1 cellular context compared by ENCODE assay signal in the genomic region with DNA sequence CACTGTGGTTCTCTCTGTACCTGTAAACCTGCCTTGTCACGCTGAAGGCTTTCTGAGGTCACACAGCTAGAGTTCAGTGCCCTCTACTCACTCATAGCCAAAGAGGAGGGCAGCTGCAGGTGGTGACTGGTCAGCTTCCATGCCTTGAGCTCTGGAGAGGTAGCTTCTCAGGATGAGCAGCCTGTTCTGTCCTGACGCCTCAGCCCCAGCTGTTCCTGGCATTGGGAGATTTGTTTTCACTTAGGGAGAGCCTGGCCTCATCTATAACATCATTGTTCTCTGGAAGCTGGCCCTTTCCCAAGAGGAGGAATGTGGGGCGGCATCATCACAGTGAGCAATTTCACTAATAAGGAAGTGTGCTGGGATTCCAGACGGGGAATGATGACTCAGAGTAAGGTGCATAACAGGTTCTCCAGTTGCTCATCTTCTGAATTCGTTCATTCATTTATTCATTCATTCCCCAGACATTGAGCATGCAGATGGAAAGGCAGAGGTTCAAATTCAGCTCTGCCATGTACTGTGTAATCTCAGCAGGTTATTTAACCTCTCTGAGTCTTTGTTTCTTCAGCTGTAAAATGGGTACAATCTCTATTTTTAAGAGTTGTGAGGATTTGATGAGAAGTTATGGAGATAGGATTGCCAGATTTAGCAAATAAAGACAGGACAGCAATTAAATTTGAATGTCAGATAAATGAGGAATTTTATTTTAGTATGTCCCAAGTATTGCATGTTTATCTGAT.
A peak's percentile ranks its signal among the peaks of the same experiment; 100 is the strongest.
TF ChIP-seq lines count a peak whose summit lies in the region.

No MANE protein-coding gene starts in this region.

TF ChIP-seq in HEK293, 187 proteins besides CTCF, POLR2A, EP300 and RAD21 (continued from another document):
- no peak for TF ChIP-seq ZNF292 (tag by site-specific recombination; IDR thresholded peaks at IDR 0.05; ENCODE audit: borderline replicate concordance, low read depth)
- TF ChIP-seq YY2 (tag by site-specific recombination; IDR thresholded peaks at IDR 0.05), result no peak
- TF ChIP-seq HOXC10 (CRISPR knock-in tag; IDR thresholded peaks at IDR 0.05), result no peak
- TF ChIP-seq ZNF776 (tag by site-specific recombination; IDR thresholded peaks at IDR 0.05; ENCODE audit: borderline replicate concordance), result no peak
- no peak for TF ChIP-seq BCL11B (tag by site-specific recombination; IDR thresholded peaks at IDR 0.05; ENCODE audit: low read depth)
- no peak for TF ChIP-seq ZNF701 (tag by site-specific recombination; IDR thresholded peaks at IDR 0.05)
- TF ChIP-seq ZNF248 (tag by site-specific recombination; IDR thresholded peaks at IDR 0.05), result no peak
- TF ChIP-seq, protein P1, sequence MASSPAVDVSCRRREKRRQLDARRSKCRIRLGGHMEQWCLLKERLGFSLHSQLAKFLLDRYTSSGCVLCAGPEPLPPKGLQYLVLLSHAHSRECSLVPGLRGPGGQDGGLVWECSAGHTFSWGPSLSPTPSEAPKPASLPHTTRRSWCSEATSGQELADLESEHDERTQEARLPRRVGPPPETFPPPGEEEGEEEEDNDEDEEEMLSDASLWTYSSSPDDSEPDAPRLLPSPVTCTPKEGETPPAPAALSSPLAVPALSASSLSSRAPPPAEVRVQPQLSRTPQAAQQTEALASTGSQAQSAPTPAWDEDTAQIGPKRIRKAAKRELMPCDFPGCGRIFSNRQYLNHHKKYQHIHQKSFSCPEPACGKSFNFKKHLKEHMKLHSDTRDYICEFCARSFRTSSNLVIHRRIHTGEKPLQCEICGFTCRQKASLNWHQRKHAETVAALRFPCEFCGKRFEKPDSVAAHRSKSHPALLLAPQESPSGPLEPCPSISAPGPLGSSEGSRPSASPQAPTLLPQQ (tag by site-specific recombination; IDR thresholded peaks at IDR 0.05), result no peak
- no peak for TF ChIP-seq MZF1 (tag by site-specific recombination; IDR thresholded peaks at IDR 0.05; ENCODE audit: borderline replicate concordance)
- peak; percentile 91 for TF ChIP-seq PRDM1 (tag by site-specific recombination; IDR thresholded peaks at IDR 0.05)
- TF ChIP-seq ZBTB7A (tag by site-specific recombination; IDR thresholded peaks at IDR 0.05; ENCODE audit: low read depth), result no peak
- TF ChIP-seq, protein P2, sequence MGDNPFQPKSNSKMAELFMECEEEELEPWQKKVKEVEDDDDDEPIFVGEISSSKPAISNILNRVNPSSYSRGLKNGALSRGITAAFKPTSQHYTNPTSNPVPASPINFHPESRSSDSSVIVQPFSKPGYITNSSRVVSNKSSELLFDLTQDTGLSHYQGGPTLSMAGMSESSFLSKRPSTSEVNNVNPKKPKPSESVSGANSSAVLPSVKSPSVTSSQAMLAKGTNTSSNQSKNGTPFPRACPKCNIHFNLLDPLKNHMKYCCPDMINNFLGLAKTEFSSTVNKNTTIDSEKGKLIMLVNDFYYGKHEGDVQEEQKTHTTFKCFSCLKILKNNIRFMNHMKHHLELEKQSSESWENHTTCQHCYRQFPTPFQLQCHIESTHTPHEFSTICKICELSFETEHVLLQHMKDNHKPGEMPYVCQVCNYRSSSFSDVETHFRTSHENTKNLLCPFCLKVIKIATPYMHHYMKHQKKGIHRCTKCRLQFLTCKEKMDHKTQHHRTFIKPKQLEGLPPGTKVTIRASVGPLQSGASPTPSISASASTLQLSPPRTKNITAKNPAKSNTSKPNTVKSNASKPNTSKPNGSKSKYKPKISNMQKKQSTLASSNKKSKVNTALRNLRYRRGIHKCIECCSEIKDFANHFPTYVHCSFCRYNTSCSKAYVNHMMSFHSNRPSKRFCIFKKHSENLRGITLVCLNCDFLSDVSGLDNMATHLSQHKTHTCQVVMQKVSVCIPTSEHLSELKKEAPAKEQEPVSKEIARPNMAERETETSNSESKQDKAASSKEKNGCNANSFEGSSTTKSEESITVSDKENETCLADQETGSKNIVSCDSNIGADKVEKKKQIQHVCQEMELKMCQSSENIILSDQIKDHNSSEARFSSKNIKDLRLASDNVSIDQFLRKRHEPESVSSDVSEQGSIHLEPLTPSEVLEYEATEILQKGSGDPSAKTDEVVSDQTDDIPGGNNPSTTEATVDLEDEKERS (tag by site-specific recombination; IDR thresholded peaks at IDR 0.05), result no peak
- TF ChIP-seq ZNF473 (tag by site-specific recombination; IDR thresholded peaks at IDR 0.05), result no peak
- no peak for TF ChIP-seq ZNF610 (tag by site-specific recombination; IDR thresholded peaks at IDR 0.05; ENCODE audit: borderline replicate concordance)
- no peak for TF ChIP-seq ZNF837 (tag by site-specific recombination; IDR thresholded peaks at IDR 0.05)
- TF ChIP-seq ZNF132 (tag by site-specific recombination; IDR thresholded peaks at IDR 0.05; ENCODE audit: borderline replicate concordance), result no peak
- no peak for TF ChIP-seq RBAK (tag by site-specific recombination; IDR thresholded peaks at IDR 0.05)
- no peak for TF ChIP-seq ZNF426 (tag by site-specific recombination; IDR thresholded peaks at IDR 0.05)
- TF ChIP-seq, protein P3, sequence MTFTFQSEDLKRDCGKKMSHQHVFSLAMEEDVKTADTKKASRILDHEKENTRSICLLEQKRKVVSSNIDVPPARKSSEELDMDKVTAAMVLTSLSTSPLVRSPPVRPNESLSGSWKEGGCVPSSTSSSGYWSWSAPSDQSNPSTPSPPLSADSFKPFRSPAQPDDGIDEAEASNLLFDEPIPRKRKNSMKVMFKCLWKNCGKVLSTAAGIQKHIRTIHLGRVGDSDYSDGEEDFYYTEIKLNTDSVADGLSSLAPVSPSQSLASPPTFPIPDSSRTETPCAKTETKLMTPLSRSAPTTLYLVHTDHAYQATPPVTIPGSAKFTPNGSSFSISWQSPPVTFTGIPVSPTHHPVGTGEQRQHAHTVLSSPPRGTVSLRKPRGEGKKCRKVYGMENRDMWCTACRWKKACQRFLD (tag by site-specific recombination; IDR thresholded peaks at IDR 0.05), result no peak
- no peak for TF ChIP-seq ZNF521 (tag by site-specific recombination; IDR thresholded peaks at IDR 0.05)
- no peak for TF ChIP-seq ZFP3 (tag by site-specific recombination; IDR thresholded peaks at IDR 0.05; ENCODE audit: low read depth)
- TF ChIP-seq ZNF549 (tag by site-specific recombination; IDR thresholded peaks at IDR 0.05), result no peak
- peak; percentile 58 for TF ChIP-seq ZBTB17 (tag by site-specific recombination; IDR thresholded peaks at IDR 0.05)
- TF ChIP-seq, protein P4, sequence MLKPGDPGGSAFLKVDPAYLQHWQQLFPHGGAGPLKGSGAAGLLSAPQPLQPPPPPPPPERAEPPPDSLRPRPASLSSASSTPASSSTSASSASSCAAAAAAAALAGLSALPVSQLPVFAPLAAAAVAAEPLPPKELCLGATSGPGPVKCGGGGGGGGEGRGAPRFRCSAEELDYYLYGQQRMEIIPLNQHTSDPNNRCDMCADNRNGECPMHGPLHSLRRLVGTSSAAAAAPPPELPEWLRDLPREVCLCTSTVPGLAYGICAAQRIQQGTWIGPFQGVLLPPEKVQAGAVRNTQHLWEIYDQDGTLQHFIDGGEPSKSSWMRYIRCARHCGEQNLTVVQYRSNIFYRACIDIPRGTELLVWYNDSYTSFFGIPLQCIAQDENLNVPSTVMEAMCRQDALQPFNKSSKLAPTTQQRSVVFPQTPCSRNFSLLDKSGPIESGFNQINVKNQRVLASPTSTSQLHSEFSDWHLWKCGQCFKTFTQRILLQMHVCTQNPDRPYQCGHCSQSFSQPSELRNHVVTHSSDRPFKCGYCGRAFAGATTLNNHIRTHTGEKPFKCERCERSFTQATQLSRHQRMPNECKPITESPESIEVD (tag by site-specific recombination; IDR thresholded peaks at IDR 0.05), result no peak
- TF ChIP-seq SP7 (tag by site-specific recombination; IDR thresholded peaks at IDR 0.05), result peak; percentile 80
